In genomic region chr4:102610007-102610406, GRCh38 we compare ENCODE assay signal across 1 cellular context.
TF ChIP-seq lines count a peak whose summit lies in the region.

No MANE protein-coding gene starts in this region.

TF ChIP-seq in K562, 482 proteins besides CTCF, POLR2A, EP300 and RAD21 (continued from another document):
- TF ChIP-seq GTF3C2 (IDR thresholded peaks at IDR 0.05; ENCODE audit: borderline replicate concordance, extremely low read depth, insufficient read length): no peak
